9 cellular contexts compared by ENCODE assay signal in the genomic region with DNA sequence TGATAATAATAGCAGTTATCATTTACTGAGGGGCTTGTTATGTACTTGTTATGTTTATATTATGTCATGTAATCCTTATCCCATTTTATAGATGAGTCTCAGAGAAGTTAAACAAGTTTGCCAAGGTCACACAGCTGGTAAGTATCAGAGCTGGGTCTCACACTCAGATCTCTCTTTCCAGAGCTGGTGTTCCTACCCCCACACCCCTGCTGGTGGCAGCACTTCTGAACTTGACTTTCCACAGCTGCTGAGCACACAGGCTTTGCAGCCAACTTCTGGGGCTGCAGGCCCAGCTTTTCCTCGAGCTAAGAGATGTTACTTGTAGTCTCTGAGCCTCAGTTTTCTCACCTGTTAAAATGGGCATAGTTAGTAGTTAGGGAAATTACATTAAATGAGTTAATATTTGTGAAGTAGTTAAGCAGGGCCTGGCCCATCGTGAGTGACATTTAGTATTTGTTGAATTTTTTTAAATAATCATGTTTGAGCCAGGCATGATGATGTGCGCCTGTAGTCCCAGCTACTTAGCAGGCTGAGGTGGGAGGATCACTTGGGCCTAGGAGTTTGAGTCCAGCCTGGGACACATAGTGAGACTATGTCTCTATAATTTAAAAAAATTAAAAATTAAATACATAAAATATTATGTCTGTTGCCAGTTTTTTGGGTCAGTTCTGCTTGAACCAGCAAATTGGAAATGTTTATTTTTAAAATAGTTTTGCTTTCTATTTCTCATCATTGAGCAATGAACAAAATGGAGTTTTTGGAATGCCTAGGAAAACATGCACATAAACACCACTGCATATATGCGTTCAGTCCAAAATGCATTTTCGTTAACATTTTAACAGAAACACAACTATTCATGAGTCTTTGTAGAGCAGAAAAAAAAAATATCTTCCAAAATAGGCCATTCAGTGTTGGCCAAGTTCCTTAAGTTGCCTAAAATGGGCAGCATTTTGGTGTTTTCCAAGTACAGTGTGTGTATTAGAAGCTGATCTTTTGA.
A peak's percentile ranks its signal among the peaks of the same experiment; 100 is the strongest.
DNase-seq lines count a peak whose midpoint lies in the region; ATAC-seq and TF ChIP-seq lines count a peak whose summit lies in the region.
"Had no signal": no experiment of that assay in that cellular context is flagged by ENCODE, and none has a peak within 500 bp of the region (broad histone marks: within the 10 kb centered on the region; RNA-seq: fewer than 3 reads in every experiment).

No MANE protein-coding gene starts in this region.

- peak overlapping the region in 2 of 3 experiments; percentile 64 to 81 for H3K27ac Mint-ChIP-seq in nephron
- H3K27ac Mint-ChIP-seq: IgD-negative memory B cell had no signal

- no peak overlapping the region for H3K4me3 Mint-ChIP-seq in nephron
- H3K4me3 Mint-ChIP-seq: IgD-negative memory B cell had no signal

- no peak overlapping the region for H3K9ac ChIP-seq in NT2/D1 (ENCODE audit: insufficient read length, low read depth)

- H3K4me1 Mint-ChIP-seq in nephron = peaks cover 19% of the 10 kb centered on the region

- peaks cover 3% of the 10 kb centered on the region for H3K27me3 Mint-ChIP-seq in nephron (ENCODE audit: low read depth)

- no peak for ATAC-seq in HG02571 (IDR thresholded peaks at IDR 0.05; ENCODE audit: unreplicated experiment)

- no peaks in the 10 kb centered on the region for H3K9me3 Mint-ChIP-seq in nephron

- H3K36me3 ChIP-seq in NT2/D1 (ENCODE audit: insufficient read depth, insufficient read length, low read length) = no peaks in the 10 kb centered on the region

- H3K4me3 ChIP-seq in NT2/D1 (ENCODE audit: insufficient read length, low read depth) = no peak overlapping the region

- H3K36me3 Mint-ChIP-seq in nephron (ENCODE audit: low read depth) = peaks cover 4% of the 10 kb centered on the region
- H3K36me3 Mint-ChIP-seq: IgD-negative memory B cell had no signal

- no peaks in the 10 kb centered on the region for H3K9me3 ChIP-seq in NT2/D1 (ENCODE audit: insufficient read depth, low read length)

- TF ChIP-seq CTCF in nephron (IDR thresholded peaks at IDR 0.05; ENCODE audit: unreplicated experiment in 3 of 3) = peak in 2 of 3 experiments; percentile 20 to 43

- H3K27me3 ChIP-seq in NT2/D1 (ENCODE audit: insufficient read depth, insufficient read length) = no peaks in the 10 kb centered on the region

- DNase-seq in GM04504 (ENCODE audit: low read depth) (peak; percentile 51), NT2/D1 (ENCODE audit: low read depth, low spot score) (peak; percentile 63), epidermal melanocyte (ENCODE audit: insufficient read length, low spot score) (peak; percentile 70), SK-N-DZ (ENCODE audit: low spot score) (no peak), activated gamma-delta T cell (lab: John Stamatoyannopoulos, UW) (no peak), NCI-H526 treated with DMSO at 0.1 percent for 48 hours (lab: John Stamatoyannopoulos, UW) (no peak)

- H3K4me1 ChIP-seq in NT2/D1 (ENCODE audit: insufficient read depth, insufficient read length) = peaks cover 10% of the 10 kb centered on the region

Comparison
In these comparisons a context has a peak if more than half of its experiments do, and no peak if none do; other contexts are left out.
1. DNase-seq: peak in GM04504 (single experiment), NT2/D1 (single experiment) and epidermal melanocyte (single experiment); none in SK-N-DZ (single experiment), activated gamma-delta T cell (single experiment) and NCI-H526 treated with DMSO at 0.1 percent for 48 hours (single experiment).